Comparison of ENCODE assay signal across 24 cellular contexts in genomic region chr1:1328254-1328653, GRCh38. TPM values are rescaled to one million over a fixed set of nuclear protein-coding genes. Genes with fewer than 3 reads are reported as not detected.
"Had no signal": no experiment of that assay in that cellular context is flagged by ENCODE, and none has a peak within 500 bp of the region (broad histone marks: within the 10 kb centered on the region; RNA-seq: fewer than 3 reads in every experiment).

No MANE protein-coding gene starts in this region.

- ATAC-seq: activated T-helper 17 cell treated with anti-CD3 and anti-CD28 coated beads, Interleukin-2, amount 50 U/mL, for 72 hours; PC-3; T-helper 17 cell had no signal

- DNase-seq: activated CD4-positive, alpha-beta memory T cell treated with anti-CD3 and anti-CD28 coated beads for 36 hours; activated CD4-positive, alpha-beta T cell treated with anti-CD3 and anti-CD28 coated beads, Interleukin-2, amount 10 ng/mL, durations not matched to agents 7 days and 5 days; activated CD4-positive, CD25-positive, alpha-beta regulatory T cell; activated CD8-positive, alpha-beta memory T cell treated with anti-CD3 and anti-CD28 coated beads for 24 hours; activated gamma-delta T cell; activated naive CD4-positive, alpha-beta T cell treated with anti-CD3 and anti-CD28 coated beads for 36 hours; activated T-cell treated with anti-CD3 and anti-CD28 coated beads for 4 hours; activated T-cell treated with anti-CD3 and anti-CD28 coated beads, Interleukin-2, amount 50 U/mL, for 48 hours; amygdala; MM.1S; NCI-H1105; NCI-H1436 treated with DMSO at 0.1 percent for 48 hours; NCI-H187; NCI-H2081 treated with DMSO at 0.1 percent for 48 hours; NCI-H446; NCI-H524; PC-3; SHP77 treated with DMSO at 0.1 percent for 48 hours; T-helper 17 cell; T-helper 9 cell had no signal

- FAIRE-seq: astrocyte, RCC 7860 had no signal

RNA-seq across cellular contexts. Expression of gene TAS1R3, which starts 2.8 kb away (rescaled TPM):
- total RNA-seq: SK-MEL-5 had no signal
